ENCODE assay signal across 21 cellular contexts in the genomic region with DNA sequence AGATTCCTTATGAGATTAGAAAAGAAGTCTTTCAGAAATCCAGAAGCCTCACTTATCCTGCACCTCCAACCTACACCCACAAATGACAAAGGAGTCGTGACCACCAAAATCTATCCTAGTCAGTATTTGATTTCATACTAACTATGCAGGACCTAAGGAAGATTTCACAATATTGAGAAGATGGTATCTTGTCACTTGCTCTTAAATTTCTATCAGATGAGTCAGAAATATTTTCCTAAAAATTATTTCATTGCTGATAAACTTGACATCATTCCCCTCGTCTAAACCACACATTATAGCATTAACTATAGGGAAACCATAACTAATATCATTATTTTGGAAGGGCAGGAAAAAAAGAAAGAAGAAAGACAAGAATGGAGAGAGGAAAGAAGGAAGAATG.
DNase-seq lines count a peak whose midpoint lies in the region; ATAC-seq, FAIRE-seq and TF ChIP-seq lines count a peak whose summit lies in the region.
"Had no signal": no experiment of that assay in that cellular context is flagged by ENCODE, and none has a peak within 500 bp of the region (broad histone marks: within the 10 kb centered on the region; RNA-seq: fewer than 3 reads in every experiment).

No MANE protein-coding gene starts in this region.

- H2BK20ac ChIP-seq in IMR-90 (ENCODE audit: low read depth, low read length), result no peak overlapping the region; the same call in 1 of the 2 replicates

- FAIRE-seq in HepG2 (lab: Jason Lieb, UNC) (no peak), astrocyte (lab: Jason Lieb, UNC) (no peak)
- FAIRE-seq: G401.6, GM12892, GM18507, HTR-8/SVneo had no signal

- no peaks in the 10 kb centered on the region for H3K79me2 ChIP-seq in HepG2 (ENCODE audit: insufficient read depth, low read length)
- no peaks in the 10 kb centered on the region for H3K79me2 ChIP-seq in astrocyte (ENCODE audit: insufficient read depth, low read length)

- H3K27me3 Mint-ChIP-seq in astrocyte (ENCODE audit: low read depth, unreplicated experiment), result no peaks in the 10 kb centered on the region
- H3K27me3 Mint-ChIP-seq in osteocyte (ENCODE audit: unreplicated experiment), result no peaks in the 10 kb centered on the region

- H3K4me1 ChIP-seq in HepG2 (ENCODE audit: insufficient read depth, low read length), result peaks cover 22% of the 10 kb centered on the region
- no peaks in the 10 kb centered on the region for H3K4me1 ChIP-seq in right lobe of liver
- H3K4me1 ChIP-seq in IMR-90 (ENCODE audit: control insufficient read depth, insufficient read depth, low read length), result no peaks in the 10 kb centered on the region
- H3K4me1 ChIP-seq in astrocyte (ENCODE audit: insufficient read depth, low read length), result no peaks in the 10 kb centered on the region
- H3K4me1 ChIP-seq in effector memory CD4-positive, alpha-beta T cell (ENCODE audit: control insufficient read depth, insufficient read depth, low read length, poor library complexity, severe bottlenecking), result no peaks in the 10 kb centered on the region

- TF ChIP-seq RAD21 in HepG2 (CRISPR knock-in tag; IDR thresholded peaks at IDR 0.05) (no peak), IMR-90 (IDR thresholded peaks at IDR 0.05; ENCODE audit: low read length) (no peak)

- no peak overlapping the region for H3K56ac ChIP-seq in IMR-90 (ENCODE audit: extremely low read depth, insufficient read depth, low read length)

- H2BK15ac ChIP-seq in IMR-90 (ENCODE audit: low read depth, low read length), result no peak overlapping the region

- H4K8ac ChIP-seq in IMR-90 (ENCODE audit: low read depth in 2 of 2, low read length in 2 of 2), result no peak overlapping the region

- H3K79me1 ChIP-seq in IMR-90 (ENCODE audit: low read depth in 1 of 2, low read length in 2 of 2), result no peaks in the 10 kb centered on the region

- H3K27ac ChIP-seq in HepG2 (ENCODE audit: extremely low read length, insufficient read depth, low read length) (no peak overlapping the region), right lobe of liver (no peak overlapping the region), IMR-90 (ENCODE audit: insufficient read depth, low read length) (no peak overlapping the region), astrocyte (ENCODE audit: low read depth, low read length) (no peak overlapping the region)
- H3K27ac ChIP-seq in effector memory CD4-positive, alpha-beta T cell (ENCODE audit: insufficient read depth, low read length, poor library complexity, severe bottlenecking), result no peak overlapping the region
- H3K27ac ChIP-seq: BLaER1 had no signal

- no peak overlapping the region for H2AFZ ChIP-seq in HepG2 (ENCODE audit: low read length)
- H2AFZ ChIP-seq in IMR-90 (replicated peaks; ENCODE audit: low read length, poor library complexity), result no peak overlapping the region
- no peak overlapping the region for H2AFZ ChIP-seq in astrocyte (ENCODE audit: low read depth, low read length)

- no peak overlapping the region for H4K5ac ChIP-seq in IMR-90 (ENCODE audit: low read depth, low read length)

- CTCF ChIA-PET in HepG2 (lab: Yijun Ruan, JAX; ENCODE audit: low intra/inter-chr PET ratio, low total read pairs) (no interaction called here), IMR-90 (lab: Yijun Ruan, JAX) (no interaction called here)

- H3K9me1 ChIP-seq in IMR-90 (ENCODE audit: insufficient read depth, low read length), result no peaks in the 10 kb centered on the region

- no peak overlapping the region for H3K14ac ChIP-seq in IMR-90 (replicated peaks; ENCODE audit: low read depth, low read length)

- H3K9me3 Mint-ChIP-seq in astrocyte (ENCODE audit: unreplicated experiment), result no peaks in the 10 kb centered on the region
- H3K9me3 Mint-ChIP-seq in osteocyte (ENCODE audit: unreplicated experiment), result no peaks in the 10 kb centered on the region
- H3K9me3 Mint-ChIP-seq: CD14-positive monocyte; CD4-positive, alpha-beta memory T cell; HFFc6 had no signal

- H2AK5ac ChIP-seq in IMR-90 (ENCODE audit: low read depth, low read length), result no peak overlapping the region

- TF ChIP-seq EP300 in HepG2 (IDR thresholded peaks at IDR 0.05; ENCODE audit: low read depth in 2 of 2, low read length in 2 of 2), result no peak
- TF ChIP-seq EP300 in HepG2 (CRISPR knock-in tag; IDR thresholded peaks at IDR 0.05; ENCODE audit: borderline replicate concordance), result no peak

- dilution Hi-C loops in IMR-90 (cut with HindIII; ENCODE audit: low sequenced_read_pairs, unreplicated experiment), result no loop called here

- TF ChIP-seq CTCF in HepG2 (CRISPR knock-in tag; IDR thresholded peaks at IDR 0.05) (no peak), right lobe of liver (IDR thresholded peaks at IDR 0.05) (no peak), IMR-90 (conservative IDR thresholded peaks at IDR 0.05; ENCODE audit: low read depth, low read length) (no peak), astrocyte (IDR thresholded peaks at IDR 0.05; ENCODE audit: insufficient read depth, low read depth, low read length) (no peak), osteocyte (IDR thresholded peaks at IDR 0.05) (no peak)

- H3K23ac ChIP-seq in IMR-90 (ENCODE audit: low read depth, low read length), result no peak overlapping the region

- DNase-seq in HepG2 (ENCODE audit: low spot score) (no peak), right lobe of liver (no peak), IMR-90 (no peak), astrocyte (ENCODE audit: low read depth) (no peak), osteocyte (ENCODE audit: extremely low spot score, unreplicated experiment) (no peak)
- no peak for DNase-seq in effector memory CD4-positive, alpha-beta T cell
- DNase-seq: 8988T; CD4-positive, alpha-beta memory T cell; DMS153; DMS79; GOT3; H7; HFFc6 had no signal

- 57% methylated on average over 2 of the region's 2 CpGs for WGBS in HepG2 (ENCODE audit: low lambda C conversion rate)
- 67% methylated on average over 2 of the region's 2 CpGs for whole genome bisulfite sequencing in right lobe of liver (ENCODE audit: insufficient coverage, low coverage, low lambda C conversion rate, missing lambda C conversion rate)
- no CpG with 5 or more reads among the region's 2 CpGs for WGBS in IMR-90 (ENCODE audit: extremely low coverage in 2 of 2, insufficient read length in 1 of 2), 2 experiments

- no peak for ATAC-seq in HepG2
- ATAC-seq in right lobe of liver, result no peak
- no peak for ATAC-seq in IMR-90 (ENCODE audit: low read depth)
- no peak for ATAC-seq in HG03442 (IDR thresholded peaks at IDR 0.05; ENCODE audit: unreplicated experiment)
- ATAC-seq: HCT116 had no signal

- BruUV-seq in HepG2 (replicated peaks; lab: Mats Ljungman, UMichigan), result no TSS peak
- BruUV-seq in IMR-90 (replicated peaks; lab: Mats Ljungman, UMichigan), result no TSS peak

- H3K27ac Mint-ChIP-seq in astrocyte (ENCODE audit: unreplicated experiment) (peak overlapping the region; percentile 42), osteocyte (ENCODE audit: unreplicated experiment) (no peak overlapping the region)
- H3K27ac Mint-ChIP-seq: CD14-positive monocyte; CD4-positive, alpha-beta memory T cell; HFFc6 had no signal

- H3K4me3 Mint-ChIP-seq in astrocyte (ENCODE audit: unreplicated experiment) (no peak overlapping the region), osteocyte (ENCODE audit: unreplicated experiment) (no peak overlapping the region)
- H3K4me3 Mint-ChIP-seq: CD14-positive monocyte; CD4-positive, alpha-beta memory T cell; HFFc6 had no signal

- H2AK9ac ChIP-seq in IMR-90 (replicated peaks; ENCODE audit: low read depth, low read length, poor library complexity), result no peak overlapping the region

- TF ChIP-seq POLR2A in HepG2 (IDR thresholded peaks at IDR 0.05; ENCODE audit: insufficient read depth in 1 of 2, low read depth in 2 of 2, low read length in 2 of 2) (no peak), right lobe of liver (IDR thresholded peaks at IDR 0.05) (no peak), IMR-90 (IDR thresholded peaks at IDR 0.05; ENCODE audit: low read depth, low read length) (no peak)

- in situ Hi-C loops in HepG2 (cut with HindIII; ENCODE audit: extremely low pct_ligation_motif_present, low pct_unique_long_range_greater_than_20kb), result no loop called here
- in situ Hi-C loops in IMR-90 (cut with MboI; ENCODE audit: low sequenced_read_pairs), result no loop called here

- H3K18ac ChIP-seq in IMR-90 (ENCODE audit: low read depth, low read length), result no peak overlapping the region

- H3K36me3 ChIP-seq in HepG2 (replicated peaks in 1 of 2; ENCODE audit: control insufficient read depth in 1 of 2, insufficient read depth in 2 of 2, low read length in 2 of 2) (no peaks in the 10 kb centered on the region), right lobe of liver (no peaks in the 10 kb centered on the region), IMR-90 (ENCODE audit: control insufficient read depth, insufficient read depth, low read length) (no peaks in the 10 kb centered on the region), astrocyte (ENCODE audit: insufficient read depth, low read length) (no peaks in the 10 kb centered on the region)
- no peaks in the 10 kb centered on the region for H3K36me3 ChIP-seq in effector memory CD4-positive, alpha-beta T cell (ENCODE audit: control insufficient read depth, insufficient read depth, low read length)
- H3K36me3 ChIP-seq: BLaER1 had no signal

- intact Hi-C loops in HepG2 (cut with micrococcal nuclease; ENCODE audit: unreplicated experiment) (no loop called here), right lobe of liver (cut with DNase I) (no loop called here), IMR-90 (cut with micrococcal nuclease) (no loop called here)

- no peaks in the 10 kb centered on the region for H3K36me3 Mint-ChIP-seq in astrocyte (ENCODE audit: low read depth, unreplicated experiment)
- no peaks in the 10 kb centered on the region for H3K36me3 Mint-ChIP-seq in osteocyte (ENCODE audit: unreplicated experiment)
- H3K36me3 Mint-ChIP-seq: CD14-positive monocyte; CD4-positive, alpha-beta memory T cell had no signal

- H3K27me3 ChIP-seq in HepG2 (ENCODE audit: control insufficient read depth in 1 of 2, insufficient read depth in 2 of 2, low read length in 2 of 2) (no peaks in the 10 kb centered on the region), right lobe of liver (no peaks in the 10 kb centered on the region), IMR-90 (ENCODE audit: control insufficient read depth, insufficient read depth, low read length) (no peaks in the 10 kb centered on the region), astrocyte (ENCODE audit: insufficient read depth, low read length) (no peaks in the 10 kb centered on the region)
- H3K27me3 ChIP-seq in effector memory CD4-positive, alpha-beta T cell (replicated peaks; ENCODE audit: control insufficient read depth, insufficient read depth, low read length, poor library complexity, severe bottlenecking), result no peaks in the 10 kb centered on the region
- H3K27me3 ChIP-seq: BLaER1 had no signal

- H4K20me1 ChIP-seq in HepG2 (ENCODE audit: insufficient read depth, low read length), result no peaks in the 10 kb centered on the region
- H4K20me1 ChIP-seq in IMR-90 (ENCODE audit: insufficient read depth, low read length), result no peaks in the 10 kb centered on the region
- H4K20me1 ChIP-seq in astrocyte (ENCODE audit: insufficient read depth, low read length), result no peaks in the 10 kb centered on the region
- H4K20me1 ChIP-seq: BLaER1 had no signal

- no peak overlapping the region for H2BK5ac ChIP-seq in IMR-90 (ENCODE audit: low read depth, low read length, poor library complexity, severe bottlenecking)

- H3K4me2 ChIP-seq in HepG2 (ENCODE audit: low read depth, low read length), result no peak overlapping the region
- no peak overlapping the region for H3K4me2 ChIP-seq in IMR-90 (ENCODE audit: low read depth, low read length)
- no peak overlapping the region for H3K4me2 ChIP-seq in astrocyte (ENCODE audit: low read length)

- no peak overlapping the region for H3K9ac ChIP-seq in HepG2 (ENCODE audit: insufficient read depth, low read depth, low read length)
- no peak overlapping the region for H3K9ac ChIP-seq in IMR-90 (ENCODE audit: low read depth, low read length)
- no peak overlapping the region for H3K9ac ChIP-seq in astrocyte (ENCODE audit: low read length)
- H3K9ac ChIP-seq: BLaER1 had no signal

- no peak overlapping the region for H3K4ac ChIP-seq in IMR-90 (ENCODE audit: low read depth, low read length)

- no peak overlapping the region for H4K91ac ChIP-seq in IMR-90 (ENCODE audit: insufficient read depth, low read depth, low read length)

- POLR2A ChIA-PET in HepG2 (lab: Yijun Ruan, JAX), result no interaction called here
- POLR2A ChIA-PET in IMR-90 (lab: Charles Lee; ENCODE audit: unreplicated experiment), result no interaction called here

- H3K4me3 ChIP-seq in HepG2 (replicated peaks in 1 of 3; ENCODE audit: insufficient read depth in 1 of 3, low read depth in 2 of 3, low read length in 3 of 3) (no peak overlapping the region), right lobe of liver (no peak overlapping the region), IMR-90 (ENCODE audit: insufficient read depth, low read depth, low read length) (no peak overlapping the region), astrocyte (ENCODE audit: insufficient read depth, low read depth, low read length) (no peak overlapping the region)
- H3K4me3 ChIP-seq in effector memory CD4-positive, alpha-beta T cell (ENCODE audit: insufficient read depth, low read depth, low read length, poor library complexity, severe bottlenecking), result no peak overlapping the region
- H3K4me3 ChIP-seq: BLaER1 had no signal

- no peak overlapping the region for H2BK120ac ChIP-seq in IMR-90 (ENCODE audit: low read depth, low read length)

- H3K9me3 ChIP-seq in HepG2 (ENCODE audit: low read length) (no peaks in the 10 kb centered on the region), right lobe of liver (no peaks in the 10 kb centered on the region), IMR-90 (ENCODE audit: control insufficient read depth, insufficient read depth, low read length) (no peaks in the 10 kb centered on the region), astrocyte (ENCODE audit: insufficient read depth, low read depth, low read length) (no peaks in the 10 kb centered on the region)
- no peaks in the 10 kb centered on the region for H3K9me3 ChIP-seq in effector memory CD4-positive, alpha-beta T cell (ENCODE audit: control insufficient read depth, low read length)
- H3K9me3 ChIP-seq: BLaER1 had no signal

- H3K4me1 Mint-ChIP-seq in astrocyte (ENCODE audit: low read depth, unreplicated experiment) (peaks cover 16% of the 10 kb centered on the region), osteocyte (ENCODE audit: unreplicated experiment) (peaks cover 9% of the 10 kb centered on the region)
- H3K4me1 Mint-ChIP-seq: CD4-positive, alpha-beta memory T cell had no signal
